In genomic region chr17:65231662-65232335, GRCh38 we compare ENCODE assay signal across 8 cellular contexts.
A peak's percentile ranks its signal among the peaks of the same experiment; 100 is the strongest.
DNase-seq lines count a peak whose midpoint lies in the region; ATAC-seq, FAIRE-seq and TF ChIP-seq lines count a peak whose summit lies in the region.

No MANE protein-coding gene starts in this region.

- H3K79me2 ChIP-seq in H1 (ENCODE audit: control insufficient read depth in 1 of 2, insufficient read depth in 2 of 2, low read length in 2 of 2) = no peaks in the 10 kb centered on the region

- CTCF ChIA-PET in H1 (lab: Charles Lee; ENCODE audit: partially characterized antibody) = interaction anchor here (0.6 to 3.4 kb wide), 55 partner anchors 8 to 952 kb away, joined by 3 to 37 read pairs (median 4); no protein-coding TSS in a partner anchor

- no peak overlapping the region for H3K56ac ChIP-seq in H1 (replicated peaks; ENCODE audit: insufficient read length, low read depth, low read length)

- TF ChIP-seq POLR2A in H1 (IDR thresholded peaks at IDR 0.05; ENCODE audit: control extremely low read depth in 1 of 2, low read depth in 2 of 2, low read length in 2 of 2) = no peak
- TF ChIP-seq POLR2A in stomach (IDR thresholded peaks at IDR 0.05) = no peak

- H3K14ac ChIP-seq in H1 (ENCODE audit: insufficient read length) = no peak overlapping the region

- H4K91ac ChIP-seq in H1 (replicated peaks; ENCODE audit: insufficient read length, low read length) = no peak overlapping the region

- 61% methylated on average over 8 of the region's 8 CpGs; no CpG with 5 or more reads in 1 of the 2 experiments for WGBS in H1 (ENCODE audit: extremely low coverage in 1 of 2, insufficient coverage in 1 of 2, insufficient read length in 1 of 2, insufficient replicate concordance in 2 of 2, low coverage in 1 of 2, low lambda C conversion rate in 2 of 2, missing lambda C conversion rate in 1 of 2), 2 experiments
- 63 to 65% methylated on average over 4 to 5 of the region's 8 CpGs for WGBS in mesodermal cell (ENCODE audit: insufficient coverage in 2 of 2), 2 experiments
- WGBS in stomach, 5 donors = 39 to 50% (median 46%) methylated on average over 8 of the region's 8 CpGs

- peak; percentile 94 for TF ChIP-seq CTCF in WERI-Rb-1 (IDR thresholded peaks at IDR 0.05; ENCODE audit: low read depth, low read length)
- TF ChIP-seq CTCF in H1 (IDR thresholded peaks at IDR 0.05; ENCODE audit: control extremely low read depth in 1 of 3, insufficient read depth in 1 of 3, low read depth in 1 of 3, low read length in 3 of 3) = peak; percentile 79 to 89 (median 80)
- TF ChIP-seq CTCF in stomach (IDR thresholded peaks at IDR 0.05) = peak in 5 of 7 experiments; percentile 31 to 53 (median 52)

- no peaks in the 10 kb centered on the region for H3K27me3 ChIP-seq in HAP-1 (ENCODE audit: low read depth)
- H3K27me3 ChIP-seq in WERI-Rb-1 (ENCODE audit: insufficient read depth, low read depth, severe bottlenecking) = no peaks in the 10 kb centered on the region
- H3K27me3 ChIP-seq in H1 (replicated peaks in 1 of 4; ENCODE audit: control insufficient read depth in 3 of 4, extremely low read depth in 1 of 4, insufficient read depth in 3 of 4, low read length in 3 of 4) = no peaks in the 10 kb centered on the region
- H3K27me3 ChIP-seq in stomach = peaks cover 0 to 17% (median 0%) of the 10 kb centered on the region in 3 donors

- no peak for FAIRE-seq in H1 (lab: Jason Lieb, UNC)

- peak; percentile 98 to 99 for TF ChIP-seq RAD21 in H1 (IDR thresholded peaks at IDR 0.05 in 1 of 2, conservative IDR thresholded peaks at IDR 0.05 in 1 of 2; ENCODE audit: low read depth in 2 of 2, low read length in 2 of 2)

- H2BK15ac ChIP-seq in H1 (ENCODE audit: low read length) = no peak overlapping the region

- H3K36me3 ChIP-seq in HAP-1 (replicated peaks) (no peaks in the 10 kb centered on the region), WERI-Rb-1 (no peaks in the 10 kb centered on the region), H1 (ENCODE audit: control insufficient read depth in 2 of 4, insufficient read depth in 4 of 4, low read length in 3 of 4) (no peaks in the 10 kb centered on the region), mesodermal cell (ENCODE audit: control insufficient read depth, insufficient read depth, low read length) (no peaks in the 10 kb centered on the region), stomach (no peaks in the 10 kb centered on the region)

- no peak overlapping the region for H2BK20ac ChIP-seq in H1 (ENCODE audit: low read length)

- H2AFZ ChIP-seq in H1 (ENCODE audit: low read length) = peak overlapping the region; percentile 35; the same call in 1 of the 2 replicates

- intact Hi-C loops in stomach (cut with DNase I; ENCODE audit: low total_unique reads) = no loop called here

- H3K4me1 ChIP-seq in HAP-1 = no peaks in the 10 kb centered on the region
- no peaks in the 10 kb centered on the region for H3K4me1 ChIP-seq in H1 (replicated peaks in 1 of 4; ENCODE audit: control insufficient read depth in 3 of 4, insufficient read depth in 4 of 4, low read length in 3 of 4)
- H3K4me1 ChIP-seq in mesodermal cell (ENCODE audit: control insufficient read depth, insufficient read depth, low read length, poor library complexity, severe bottlenecking) = peaks cover 27% of the 10 kb centered on the region
- peaks cover 8 to 21% (median 15%) of the 10 kb centered on the region in 4 donors for H3K4me1 ChIP-seq in stomach

- H3K18ac ChIP-seq in H1 (ENCODE audit: extremely low read depth, low read length) = no peak overlapping the region

- 0 out of 2 replicates have a peak, but pooled peaks cover 2% of the 10 kb centered on the region for H3K23me2 ChIP-seq in H1 (ENCODE audit: low read depth, low read length)

- H3K27ac ChIP-seq in WERI-Rb-1 = no peak overlapping the region
- H3K27ac ChIP-seq in H1 (ENCODE audit: low read depth, low read length) = no peak overlapping the region
- H3K27ac ChIP-seq in mesodermal cell (ENCODE audit: low read depth, low read length, severe bottlenecking) = peak overlapping the region; percentile 26
- no peak overlapping the region for H3K27ac ChIP-seq in stomach

- DNase-seq in DMS114 treated with DMSO at 0.1 percent for 48 hours (lab: John Stamatoyannopoulos, UW; ENCODE audit: unreplicated experiment) (peak; percentile 31), HAP-1 (ENCODE audit: low spot score in 2 of 2) (peak; percentile 55 to 68), NCI-H2196 (lab: John Stamatoyannopoulos, UW; ENCODE audit: unreplicated experiment) (peak; percentile 70), WERI-Rb-1 (peak; percentile 77), H1 (ENCODE audit: low read depth in 1 of 2, low spot score in 2 of 2) (peak; percentile 70 to 77), stomach (peak; percentile 37)

- POLR2A ChIA-PET in H1 (lab: Charles Lee; ENCODE audit: partially characterized antibody) = no interaction called here

- H4K8ac ChIP-seq in H1 (ENCODE audit: extremely low read depth, insufficient read depth, low read length) = peak overlapping the region; percentile 23

- H3K4ac ChIP-seq in H1 (replicated peaks; ENCODE audit: insufficient read length, low read depth, low read length) = no peak overlapping the region

- TF ChIP-seq EP300 in H1 (IDR thresholded peaks at IDR 0.05; ENCODE audit: borderline replicate concordance in 1 of 2, low read depth in 2 of 2, low read length in 2 of 2) = no peak
- TF ChIP-seq EP300 in stomach (IDR thresholded peaks at IDR 0.05) = no peak

- no peaks in the 10 kb centered on the region for H4K20me1 ChIP-seq in H1 (replicated peaks in 1 of 2; ENCODE audit: control insufficient read depth in 1 of 2, insufficient read depth in 2 of 2, low read length in 2 of 2)

- H2BK12ac ChIP-seq in H1 (ENCODE audit: low read depth, low read length) = no peak overlapping the region

- no peak overlapping the region for H2BK5ac ChIP-seq in H1 (ENCODE audit: low read depth, low read length)

- no peak overlapping the region for H4K5ac ChIP-seq in H1 (ENCODE audit: insufficient read length, low read depth, low read length)

- H2AK5ac ChIP-seq in H1 (ENCODE audit: low read depth, low read length) = no peak overlapping the region

- H3K9ac ChIP-seq in H1 (replicated peaks in 1 of 4; ENCODE audit: extremely low read depth in 1 of 4, low read depth in 3 of 4, low read length in 3 of 4) = no peak overlapping the region

- H2BK120ac ChIP-seq in H1 (replicated peaks; ENCODE audit: low read depth, low read length) = no peak overlapping the region

- H3K9me3 ChIP-seq in HAP-1 (no peaks in the 10 kb centered on the region), WERI-Rb-1 (ENCODE audit: severe bottlenecking) (peaks cover 3% of the 10 kb centered on the region), H1 (ENCODE audit: insufficient read depth in 2 of 2, low read depth in 1 of 2, low read length in 1 of 2) (no peaks in the 10 kb centered on the region), mesodermal cell (ENCODE audit: control insufficient read depth, low read length) (no peaks in the 10 kb centered on the region), stomach (peaks cover 0 to 11% (median 3%) of the 10 kb centered on the region in 4 donors)

- ATAC-seq in activated CD4-positive, CD25-positive, alpha-beta regulatory T cell treated with anti-CD3 and anti-CD28 coated beads, Interleukin-2, amount 50 U/mL, for 24 hours = no peak

- H3K4me3 ChIP-seq in HAP-1 = no peak overlapping the region
- H3K4me3 ChIP-seq in WERI-Rb-1 (ENCODE audit: low read depth, low read length) = no peak overlapping the region
- H3K4me3 ChIP-seq in H1 (ENCODE audit: extremely low read depth in 1 of 4, insufficient read depth in 2 of 4, low read depth in 3 of 4, low read length in 4 of 4) = no peak overlapping the region
- no peak overlapping the region for H3K4me3 ChIP-seq in mesodermal cell (ENCODE audit: extremely low read depth, insufficient read depth, low read length, poor library complexity, severe bottlenecking)
- H3K4me3 ChIP-seq in stomach = no peak overlapping the region

- H3K23ac ChIP-seq in H1 (ENCODE audit: insufficient read length) = no peak overlapping the region

- no peak overlapping the region for H3K4me2 ChIP-seq in H1 (ENCODE audit: insufficient read depth in 1 of 2, low read depth in 2 of 2, low read length in 2 of 2)

- in situ Hi-C loops in HAP-1 (cut with MboI; ENCODE audit: low sequenced_read_pairs) = no loop called here

- H3K79me1 ChIP-seq in H1 (ENCODE audit: low read depth, low read length) = no peaks in the 10 kb centered on the region

TF ChIP-seq in H1, 55 proteins besides CTCF, POLR2A, EP300 and RAD21:
- TF ChIP-seq CREB1 (IDR thresholded peaks at IDR 0.05) (0 out of 2 replicates have a peak, but pooled peaks have one; percentile 9), TBP (IDR thresholded peaks at IDR 0.05; ENCODE audit: low read depth, low read length) (0 out of 2 replicates have a peak, but pooled peaks have one; percentile 12), JUND (IDR thresholded peaks at IDR 0.05; ENCODE audit: low read length) (0 out of 2 replicates have a peak, but pooled peaks have one; percentile 7), BCL11A (IDR thresholded peaks at IDR 0.05; ENCODE audit: low read depth in 2 of 2, low read length in 2 of 2) (no peak), RBBP5 (IDR thresholded peaks at IDR 0.05; ENCODE audit: borderline replicate concordance, low read depth, low read length) (no peak), KDM5A (IDR thresholded peaks at IDR 0.05; ENCODE audit: low read length) (no peak), SIN3A (conservative IDR thresholded peaks at IDR 0.05 in 1 of 2, IDR thresholded peaks at IDR 0.05 in 1 of 2; ENCODE audit: low read depth in 1 of 2, low read length in 2 of 2) (0 out of 4 replicates have a peak, but pooled peaks of 1 of the 2 experiments have one; percentile 36), GTF2F1 (IDR thresholded peaks at IDR 0.05; ENCODE audit: borderline replicate concordance, low read depth, low read length) (no peak)
